Comparison of ENCODE assay signal across 1 cellular context in genomic region chr3:17749705-17750293, GRCh38.
TF ChIP-seq lines count a peak whose summit lies in the region.

No MANE protein-coding gene starts in this region.

TF ChIP-seq in WTC11, 78 proteins besides CTCF, POLR2A, EP300 and RAD21 (continued from another document):
- TF ChIP-seq IRF1 (CRISPR knock-in tag; IDR thresholded peaks at IDR 0.05) (no peak), E2F4 (CRISPR knock-in tag; IDR thresholded peaks at IDR 0.05; ENCODE audit: borderline replicate concordance, low read depth) (no peak)
